In genomic region chr17:82781894-82782274, GRCh38 we compare ENCODE assay signal across 7 cellular contexts. TPM values are rescaled to one million over a fixed set of nuclear protein-coding genes. Genes with fewer than 3 reads are reported as not detected.
DNase-seq lines count a peak whose midpoint lies in the region; ATAC-seq, FAIRE-seq and TF ChIP-seq lines count a peak whose summit lies in the region.

No MANE protein-coding gene starts in this region.

- no peaks in the 10 kb centered on the region for H3K27me3 ChIP-seq in foreskin keratinocyte

- H3K4me3 ChIP-seq in LNCaP clone FGC (ENCODE audit: low read depth, low read length): no peak overlapping the region

- peak; percentile 95 for DNase-seq in GM12891 (ENCODE audit: insufficient read length, low spot score)
- DNase-seq in LNCaP clone FGC (ENCODE audit: low read depth): peak; percentile 58
- peak; percentile 80 for DNase-seq in SIG-M5 treated with dmso at 0.1 percent for 504 hours (lab: John Stamatoyannopoulos, UW; ENCODE audit: unreplicated experiment)
- peak; percentile 75 for DNase-seq in activated effector memory CD4-positive, alpha-beta T cell treated with Interleukin-2 at 50 U/mL for 16 hours
- peak in 1 of 2 donors; percentile 36 for DNase-seq in foreskin keratinocyte
- DNase-seq in omental fat pad (ENCODE audit: low spot score): peak; percentile 57
- peak; percentile 81 for DNase-seq in superior temporal gyrus (ENCODE audit: extremely low spot score)

- H3K4me1 ChIP-seq in foreskin keratinocyte: no peaks in the 10 kb centered on the region

- FAIRE-seq in GM12891 (lab: Jason Lieb, UNC): peak; percentile 93

- ATAC-seq in foreskin keratinocyte: peak; percentile 79
- ATAC-seq in omental fat pad (ENCODE audit: low FRiP score): peak; percentile 80

- no peak for TF ChIP-seq POLR2A in GM12891 (IDR thresholded peaks at IDR 0.05; ENCODE audit: low read depth, low read length)

- TF ChIP-seq CTCF in LNCaP clone FGC (IDR thresholded peaks at IDR 0.05; ENCODE audit: control insufficient read depth, extremely low read depth, insufficient read depth): peak; percentile 97
- peak; percentile 98 for TF ChIP-seq CTCF in foreskin keratinocyte (conservative IDR thresholded peaks at IDR 0.05)
- TF ChIP-seq CTCF in omental fat pad (IDR thresholded peaks at IDR 0.05): peak in 1 of 3 donors; percentile 81

- no peak overlapping the region for H3K27ac ChIP-seq in foreskin keratinocyte

TF ChIP-seq in GM12891, 5 proteins besides CTCF, POLR2A, EP300 and RAD21:
- TF ChIP-seq TAF1 (IDR thresholded peaks at IDR 0.05; ENCODE audit: low read depth, low read length) (no peak), PAX5 (IDR thresholded peaks at IDR 0.05; ENCODE audit: insufficient read depth, low read length, severe bottlenecking) (no peak), POU2F2 (IDR thresholded peaks at IDR 0.05; ENCODE audit: low read depth, low read length) (no peak), POLR2AphosphoS5 (IDR thresholded peaks at IDR 0.05; ENCODE audit: low read depth, low read length) (no peak), SPI1 (IDR thresholded peaks at IDR 0.05; ENCODE audit: low read depth, low read length) (no peak)

RNA-seq across cellular contexts. Expression of gene TBCD, which starts 30.0 kb away (rescaled TPM):
- polyA plus RNA-seq in GM12891 (2012; ENCODE audit: low read depth, missing spikeins): 78.5 TPM
- total RNA-seq in foreskin keratinocyte (76.4 and 91.7 TPM in 2 replicates), omental fat pad (10 to 100 TPM; 30.5 to 94.3 (median 51.8) TPM)
- 104 and 112 TPM in 2 replicates for polyA plus RNA-seq in foreskin keratinocyte

RNA-seq across cellular contexts. Expression of gene FN3K, which starts 46.5 kb away (rescaled TPM):
- 0.26 TPM for polyA plus RNA-seq in GM12891 (2012; ENCODE audit: low read depth, missing spikeins)
- 1.2 and 1.4 TPM in 2 replicates for total RNA-seq in foreskin keratinocyte
- 1.3 and 2.4 TPM in 2 replicates for polyA plus RNA-seq in foreskin keratinocyte
- total RNA-seq in omental fat pad: 10 to 100 TPM in 1 of 4 donors, 1 to 10 TPM in 3; 2.8 to 13.0 (median 7.5) TPM

RNA-seq across cellular contexts. Expression of gene ZNF750, which starts 57.9 kb away (rescaled TPM):
- 0.04 TPM for polyA plus RNA-seq in GM12891 (2012; ENCODE audit: low read depth, missing spikeins)
- total RNA-seq in foreskin keratinocyte (0.18 and 0.27 TPM in 2 replicates), omental fat pad (not detected)
- 0.12 TPM in 2 replicates for polyA plus RNA-seq in foreskin keratinocyte
